21 cellular contexts compared by ENCODE assay signal in genomic region chr4:124188601-124189000, GRCh38.
"Had no signal": no experiment of that assay in that cellular context is flagged by ENCODE, and none has a peak within 500 bp of the region (broad histone marks: within the 10 kb centered on the region; RNA-seq: fewer than 3 reads in every experiment).

No MANE protein-coding gene starts in this region.

- H3K36me3 ChIP-seq: MG63 had no signal

- H3K4me3 ChIP-seq: MG63 had no signal

- H3K27ac ChIP-seq: RWPE1 had no signal

- ATAC-seq: Panc1, PC-3, SK-N-SH treated with all-trans-retinoic acid at 6 μM for 48 hours had no signal

- DNase-seq: Karpas-422, KG1, MG63, NCI-H1092, NCI-H1105 treated with DMSO at 0.1 percent for 48 hours, NCI-H1417 treated with DMSO at 0.1 percent for 48 hours, NCI-H146, NCI-H187, NCI-H2029, NCI-H2081 treated with DMSO at 0.1 percent for 48 hours, NCI-H2171, NCI-H226, NCI-H446, NCI-H510A, NCI-H524 treated with DMSO at 0.1 percent for 48 hours, NCI-H774, PC-3, SHP77 had no signal

- H3K27me3 ChIP-seq: MG63 had no signal
